8 cellular contexts compared by ENCODE assay signal in the genomic region with DNA sequence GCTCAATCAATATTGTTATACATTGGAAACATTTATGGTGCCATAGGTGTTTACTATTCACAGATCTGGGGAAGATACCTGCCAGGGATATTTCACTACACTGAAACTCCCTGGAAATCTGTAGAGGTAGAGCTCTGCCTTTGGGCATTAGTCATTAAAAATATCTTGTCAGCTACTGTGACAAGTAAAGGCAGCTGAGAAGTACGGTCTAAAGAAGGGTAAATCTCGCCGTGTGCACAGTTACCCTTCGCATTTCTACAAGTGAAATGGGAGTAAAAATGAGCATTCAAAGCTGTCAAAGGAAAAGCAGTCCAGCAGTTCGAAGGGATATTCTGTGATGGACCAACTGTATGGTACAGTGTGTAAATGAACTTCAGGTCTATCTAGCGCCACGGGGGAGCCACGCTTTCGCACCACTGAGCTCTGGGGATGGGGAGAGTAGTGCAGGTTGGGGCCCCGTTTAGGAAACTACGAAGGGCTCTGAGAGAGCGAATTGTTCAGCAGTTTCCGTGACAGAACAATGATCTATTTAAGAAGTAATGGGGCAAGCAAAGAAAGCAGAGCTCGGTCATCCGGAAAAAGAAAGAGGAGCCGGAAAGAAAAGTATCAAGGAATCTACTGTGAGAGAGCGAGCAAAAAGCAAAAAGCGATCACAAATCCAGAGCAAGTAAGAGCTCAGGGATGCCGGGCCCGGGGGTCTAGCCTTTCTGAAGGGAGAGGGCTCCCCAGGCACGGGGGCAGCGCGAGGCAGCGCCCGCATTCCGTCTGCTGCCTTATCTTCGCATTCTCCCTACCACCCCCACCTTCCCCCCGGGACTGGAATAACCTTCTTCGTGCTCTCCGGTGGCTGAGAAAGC. TPM values are rescaled to one million over a fixed set of nuclear protein-coding genes. Genes with fewer than 3 reads are reported as not detected.
A peak's percentile ranks its signal among the peaks of the same experiment; 100 is the strongest.
DNase-seq lines count a peak whose midpoint lies in the region; ATAC-seq, FAIRE-seq and TF ChIP-seq lines count a peak whose summit lies in the region.

No MANE protein-coding gene starts in this region.

- no peak for TF ChIP-seq POLR2A in adrenal gland (IDR thresholded peaks at IDR 0.05)

- ATAC-seq in HG02840 (IDR thresholded peaks at IDR 0.05; ENCODE audit: low FRiP score, unreplicated experiment) (peak; percentile 8), HG02571 (IDR thresholded peaks at IDR 0.05; ENCODE audit: unreplicated experiment) (no peak)

- intact Hi-C loops in adrenal gland (cut with DNase I) = no loop called here

- no peaks in the 10 kb centered on the region for H3K9me2 ChIP-seq in hepatocyte (replicated peaks; ENCODE audit: insufficient read depth)

- 1 to 2% (median 1%) methylated on average over 23 to 30 of the region's 30 CpGs for WGBS in adrenal gland, 4 donors
- WGBS in hepatocyte (ENCODE audit: low lambda C conversion rate, missing lambda C conversion rate) = 3% methylated on average over 29 of the region's 30 CpGs

- H3K27ac ChIP-seq in adrenal gland (peak overlapping the region in 4 of 5 donors; percentile 12 to 96 (median 86)), hepatocyte (peak overlapping the region; percentile 85)

- H3K4me3 ChIP-seq in adrenal gland = peak overlapping the region; percentile 19 to 87 (median 72)
- peak overlapping the region; percentile 71 for H3K4me3 ChIP-seq in hepatocyte

- H3K9me3 ChIP-seq in adrenal gland (replicated peaks in 1 of 3) (no peaks in the 10 kb centered on the region), hepatocyte (ENCODE audit: low read depth) (no peaks in the 10 kb centered on the region)

- H3K27me3 ChIP-seq in adrenal gland (no peaks in the 10 kb centered on the region), hepatocyte (no peaks in the 10 kb centered on the region)

- H4K20me1 ChIP-seq in hepatocyte (ENCODE audit: insufficient read depth, poor library complexity, severe bottlenecking) = peaks cover 7% of the 10 kb centered on the region

- H3K79me2 ChIP-seq in hepatocyte = peaks cover 48% of the 10 kb centered on the region

- no peaks in the 10 kb centered on the region for H3K36me3 ChIP-seq in adrenal gland (replicated peaks in 1 of 2)
- H3K36me3 ChIP-seq in hepatocyte (replicated peaks; ENCODE audit: insufficient read depth, low read depth) = no peaks in the 10 kb centered on the region

- H2AFZ ChIP-seq in hepatocyte = peak overlapping the region; percentile 83

- TF ChIP-seq CTCF in adrenal gland (IDR thresholded peaks at IDR 0.05) = peak in 1 of 6 experiments; percentile 28
- no peak for TF ChIP-seq CTCF in hepatocyte (IDR thresholded peaks at IDR 0.05; ENCODE audit: poor library complexity)
- no peak for TF ChIP-seq CTCF in D721Med (IDR thresholded peaks at IDR 0.05; ENCODE audit: insufficient read depth, missing control alignments)

- H3K4me2 ChIP-seq in hepatocyte = peak overlapping the region; percentile 85

- no peak for FAIRE-seq in D721Med (lab: Jason Lieb, UNC)

- peaks cover 6 to 27% of the 10 kb centered on the region in 2 donors for H3K4me1 ChIP-seq in adrenal gland (replicated peaks in 1 of 2)
- H3K4me1 ChIP-seq in hepatocyte (ENCODE audit: insufficient read depth) = no peaks in the 10 kb centered on the region

- DNase-seq in Daoy (ENCODE audit: low read depth) (peak; percentile 8), RPMI8226 (peak; percentile 20), adrenal gland (peak in 5 of 7 donors; percentile 7 to 63 (median 25)), hepatocyte (ENCODE audit: low spot score) (peak; percentile 28), putamen (ENCODE audit: low spot score) (peak; percentile 42), D721Med (ENCODE audit: insufficient read length, low spot score) (no peak)

RNA-seq across cellular contexts. Expression of a gene that starts 0.6 kb away (rescaled TPM):
- total RNA-seq in Daoy (2014; rRNA removed; shearing (Covaris generic)) = 0.11 TPM in 1 of 2 replicates, not detected in the other
- total RNA-seq in adrenal gland (1 to 10 TPM in 1 of 8 donors, under 1 TPM in 6, not detected in 1; 0.28 to 2.0 (median 0.34) TPM), hepatocyte (0.84 and 1.3 TPM in 2 replicates)
- polyA plus RNA-seq in adrenal gland (under 1 TPM; 0.08 to 0.60 (median 0.10) TPM), hepatocyte (0.19 TPM in 1 of 2 replicates, not detected in the other)

RNA-seq across cellular contexts. Expression of a gene that starts 0.9 kb away (rescaled TPM):
- total RNA-seq in Daoy (2014; rRNA removed; shearing (Covaris generic)) = 20.7 and 27.5 TPM in 2 replicates
- 10 to 100 TPM; 19.1 to 33.5 (median 28.3) TPM for total RNA-seq in adrenal gland
- polyA plus RNA-seq in adrenal gland = 10 to 100 TPM; 15.2 to 43.3 (median 23.8) TPM
- 34.6 and 39.1 TPM in 2 replicates for total RNA-seq in hepatocyte
- polyA plus RNA-seq in hepatocyte = 21.7 and 28.7 TPM in 2 replicates
